Comparison of ENCODE assay signal across 16 cellular contexts in the genomic region with DNA sequence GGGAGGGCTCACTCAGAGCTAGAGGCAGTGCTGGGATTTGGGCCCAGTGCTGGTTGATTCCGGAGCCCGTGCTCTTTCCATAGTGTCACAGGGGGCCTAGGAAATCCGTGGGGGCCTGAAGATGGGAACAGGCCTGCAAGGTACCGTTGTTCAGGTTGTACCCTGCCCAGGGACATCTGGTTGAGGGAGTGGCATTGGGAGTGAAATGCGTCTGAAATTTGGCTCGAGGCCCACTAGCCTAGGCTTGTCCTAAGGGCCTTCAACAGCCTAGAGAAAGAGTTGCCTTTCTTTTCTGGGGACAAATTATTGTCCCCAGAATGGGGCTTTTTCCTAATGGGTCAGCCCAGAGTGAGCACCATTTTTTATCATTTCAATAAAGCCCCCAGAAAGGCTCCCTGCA. TPM values are rescaled to one million over a fixed set of nuclear protein-coding genes. Genes with fewer than 3 reads are reported as not detected.
A peak's percentile ranks its signal among the peaks of the same experiment; 100 is the strongest.
DNase-seq lines count a peak whose midpoint lies in the region; ATAC-seq and TF ChIP-seq lines count a peak whose summit lies in the region.
"Had no signal": no experiment of that assay in that cellular context is flagged by ENCODE, and none has a peak within 500 bp of the region (broad histone marks: within the 10 kb centered on the region; RNA-seq: fewer than 3 reads in every experiment).

No MANE protein-coding gene starts in this region.

- ATAC-seq in left colon (peak; percentile 85), GM18519 (IDR thresholded peaks at IDR 0.05; ENCODE audit: low FRiP score, unreplicated experiment) (no peak), HG02938 (IDR thresholded peaks at IDR 0.05; ENCODE audit: unreplicated experiment) (no peak)
- ATAC-seq: A549; CD8-positive, alpha-beta T cell; GM12878; GM23338; HepG2 had no signal

- 80 to 88% (median 83%) methylated on average over 6 of the region's 6 CpGs for WGBS in spleen, 5 donors

- H3K4me1 ChIP-seq in spleen: no peaks in the 10 kb centered on the region
- H3K4me1 ChIP-seq: A549 had no signal

- TF ChIP-seq CTCF in C4-2B (conservative IDR thresholded peaks at IDR 0.05) (no peak), spleen (IDR thresholded peaks at IDR 0.05 in 8 of 11, conservative IDR thresholded peaks at IDR 0.05 in 3 of 11) (no peak)

- H3K36me3 ChIP-seq in spleen: no peaks in the 10 kb centered on the region
- H3K36me3 ChIP-seq: BE2C had no signal

- H3K9me3 ChIP-seq in spleen: no peaks in the 10 kb centered on the region
- H3K9me3 ChIP-seq: A549, BE2C, Caco-2 had no signal

- TF ChIP-seq POLR2A in spleen (IDR thresholded peaks at IDR 0.05): no peak

- DNase-seq in NCI-H2171 (lab: John Stamatoyannopoulos, UW) (peak; percentile 36), left colon (peak; percentile 54 to 59), spleen (peak; percentile 41), SKM-1 (lab: John Stamatoyannopoulos, UW; ENCODE audit: unreplicated experiment) (no peak)
- DNase-seq: BE2C; Caco-2; CD8-positive, alpha-beta T cell; H7 had no signal

- H3K27ac ChIP-seq in C4-2B (peak overlapping the region; percentile 54), spleen (no peak overlapping the region)
- H3K27ac ChIP-seq: A549 had no signal

- H3K27me3 ChIP-seq in spleen (replicated peaks in 1 of 7): peaks cover 0 to 7% (median 0%) of the 10 kb centered on the region in 7 donors
- H3K27me3 ChIP-seq: BE2C had no signal

- intact Hi-C loops in left colon (cut with DNase I, micrococcal nuclease) (no loop called here), spleen (cut with DNase I; ENCODE audit: low total_unique reads) (no loop called here)

- no peak overlapping the region for H3K4me3 ChIP-seq in spleen
- H3K4me3 ChIP-seq: A549, GM12878, GM23338 had no signal

RNA-seq across cellular contexts. Expression of gene FAM222A, which starts 26.4 kb away (rescaled TPM):
- total RNA-seq in left colon: 1 to 10 TPM; 3.0 to 4.7 TPM
- total RNA-seq in spleen: 10 to 100 TPM; 13.9 to 30.7 (median 21.5) TPM
- 1 to 10 TPM; 1.3 to 5.2 (median 2.1) TPM for polyA plus RNA-seq in spleen
- polyA plus RNA-seq: CD14-positive monocyte had no signal
